1 cellular context compared by ENCODE assay signal in genomic region chr7:135170223-135170997, GRCh38.
TF ChIP-seq lines count a peak whose summit lies in the region.

Gene CYREN (minus strand): TSS chr7:135170707. CDS start chr7:135168922, 1,785 bp downstream.

TF ChIP-seq in HepG2, 621 proteins besides CTCF, POLR2A, EP300 and RAD21 (continued from another document and continues in another):
- TF ChIP-seq MBNL3 (CRISPR knock-in tag; conservative IDR thresholded peaks at IDR 0.05) (no peak), ZNF546 (CRISPR knock-in tag; conservative IDR thresholded peaks at IDR 0.05) (no peak), ELF3 (CRISPR knock-in tag; IDR thresholded peaks at IDR 0.05) (peak; percentile 91), TGIF2 (CRISPR knock-in tag; IDR thresholded peaks at IDR 0.05) (no peak), EHMT2 (IDR thresholded peaks at IDR 0.05; ENCODE audit: borderline replicate concordance, low read depth, low read length) (no peak), RCOR2 (CRISPR knock-in tag; IDR thresholded peaks at IDR 0.05) (peak; percentile 68; the same call in 1 of the 2 replicates), ZBTB25 (CRISPR knock-in tag; IDR thresholded peaks at IDR 0.05) (peak; percentile 98), ZSCAN20 (CRISPR knock-in tag; IDR thresholded peaks at IDR 0.05; ENCODE audit: borderline replicate concordance) (peak; percentile 73; the same call in 1 of the 2 replicates), ZNF878 (CRISPR knock-in tag; IDR thresholded peaks at IDR 0.05) (0 out of 2 replicates have a peak, but pooled peaks have one; percentile 65), GFI1 (CRISPR knock-in tag; IDR thresholded peaks at IDR 0.05; ENCODE audit: borderline replicate concordance) (peak; percentile 60; the same call in 1 of the 2 replicates), SNAPC5 (CRISPR knock-in tag; IDR thresholded peaks at IDR 0.05; ENCODE audit: borderline replicate concordance) (no peak), GRHL1 (CRISPR knock-in tag; conservative IDR thresholded peaks at IDR 0.05) (no peak), ZNF446 (CRISPR knock-in tag; IDR thresholded peaks at IDR 0.05) (peak; percentile 82; the same call in 1 of the 2 replicates), ZNF792 (CRISPR knock-in tag; IDR thresholded peaks at IDR 0.05) (no peak), ZNF776 (CRISPR knock-in tag; IDR thresholded peaks at IDR 0.05) (peak; percentile 66), ZNF256 (CRISPR knock-in tag; conservative IDR thresholded peaks at IDR 0.05) (peak; percentile 80), NR0B2 (CRISPR knock-in tag; IDR thresholded peaks at IDR 0.05) (peak; percentile 38; the same call in 1 of the 2 replicates), PCBP2 (optimal IDR thresholded peaks at IDR 0.05; ENCODE audit: low read depth, low read length, poor library complexity, severe bottlenecking) (no peak), U2AF1 (optimal IDR thresholded peaks at IDR 0.05; ENCODE audit: low read depth, low read length) (no peak), TARDBP (CRISPR knock-in tag; IDR thresholded peaks at IDR 0.05) (no peak; the same call in 1 of the 2 replicates), PITX1 (CRISPR knock-in tag; IDR thresholded peaks at IDR 0.05) (peak; percentile 79), ZNF18 (CRISPR knock-in tag; IDR thresholded peaks at IDR 0.05; ENCODE audit: insufficient replicate concordance) (no peak), MED1 (CRISPR knock-in tag; IDR thresholded peaks at IDR 0.05) (peak; percentile 93), RFX3 (CRISPR knock-in tag; IDR thresholded peaks at IDR 0.05) (no peak), ZKSCAN5 (CRISPR knock-in tag; IDR thresholded peaks at IDR 0.05) (no peak), ETV5 (CRISPR knock-in tag; IDR thresholded peaks at IDR 0.05; ENCODE audit: borderline replicate concordance) (peak; percentile 97), USF2 (IDR thresholded peaks at IDR 0.05; ENCODE audit: low read depth, low read length) (no peak), USF2 (CRISPR knock-in tag; IDR thresholded peaks at IDR 0.05; ENCODE audit: borderline replicate concordance) (no peak; the same call in 1 of the 2 replicates), MED13 (CRISPR knock-in tag; IDR thresholded peaks at IDR 0.05) (peak; percentile 84), ZFP90 (CRISPR knock-in tag; IDR thresholded peaks at IDR 0.05; ENCODE audit: borderline replicate concordance) (peak; percentile 83), ATF3 (CRISPR knock-in tag; IDR thresholded peaks at IDR 0.05) (0 out of 2 replicates have a peak, but pooled peaks have one; percentile 22), ZNF557 (CRISPR knock-in tag; IDR thresholded peaks at IDR 0.05) (peak; percentile 31; the same call in 1 of the 2 replicates), ETV6 (CRISPR knock-in tag; conservative IDR thresholded peaks at IDR 0.05) (no peak), HOXA5 (CRISPR knock-in tag; IDR thresholded peaks at IDR 0.05) (peak; percentile 97), SKI (IDR thresholded peaks at IDR 0.05; ENCODE audit: partially characterized antibody) (peak; percentile 80), BRD4 (CRISPR knock-in tag; IDR thresholded peaks at IDR 0.05) (peak; percentile 81), SOX6 (IDR thresholded peaks at IDR 0.05) (no peak), SOX6 (CRISPR knock-in tag; IDR thresholded peaks at IDR 0.05) (peak; percentile 83), ZNF652 (CRISPR knock-in tag; IDR thresholded peaks at IDR 0.05; ENCODE audit: borderline replicate concordance, low read depth) (no peak; the same call in 1 of the 2 replicates), NFIC (IDR thresholded peaks at IDR 0.05; ENCODE audit: low read length) (no peak), ZNF614 (CRISPR knock-in tag; IDR thresholded peaks at IDR 0.05; ENCODE audit: borderline replicate concordance) (peak; percentile 80; the same call in 1 of the 2 replicates), ZNF720 (CRISPR knock-in tag; IDR thresholded peaks at IDR 0.05) (no peak), SMARCC2 (IDR thresholded peaks at IDR 0.05) (no peak), MYNN (CRISPR knock-in tag; IDR thresholded peaks at IDR 0.05; ENCODE audit: low read depth) (0 out of 2 replicates have a peak, but pooled peaks have one; percentile 44), ZNF530 (CRISPR knock-in tag; IDR thresholded peaks at IDR 0.05; ENCODE audit: low read depth) (no peak), FOXC1 (CRISPR knock-in tag; IDR thresholded peaks at IDR 0.05; ENCODE audit: borderline replicate concordance) (no peak), ZNF562 (CRISPR knock-in tag; IDR thresholded peaks at IDR 0.05; ENCODE audit: borderline replicate concordance) (no peak), ZNF691 (CRISPR knock-in tag; IDR thresholded peaks at IDR 0.05; ENCODE audit: borderline replicate concordance, low read depth) (peak; percentile 89; the same call in 1 of the 2 replicates)
- TF ChIP-seq, protein P1, sequence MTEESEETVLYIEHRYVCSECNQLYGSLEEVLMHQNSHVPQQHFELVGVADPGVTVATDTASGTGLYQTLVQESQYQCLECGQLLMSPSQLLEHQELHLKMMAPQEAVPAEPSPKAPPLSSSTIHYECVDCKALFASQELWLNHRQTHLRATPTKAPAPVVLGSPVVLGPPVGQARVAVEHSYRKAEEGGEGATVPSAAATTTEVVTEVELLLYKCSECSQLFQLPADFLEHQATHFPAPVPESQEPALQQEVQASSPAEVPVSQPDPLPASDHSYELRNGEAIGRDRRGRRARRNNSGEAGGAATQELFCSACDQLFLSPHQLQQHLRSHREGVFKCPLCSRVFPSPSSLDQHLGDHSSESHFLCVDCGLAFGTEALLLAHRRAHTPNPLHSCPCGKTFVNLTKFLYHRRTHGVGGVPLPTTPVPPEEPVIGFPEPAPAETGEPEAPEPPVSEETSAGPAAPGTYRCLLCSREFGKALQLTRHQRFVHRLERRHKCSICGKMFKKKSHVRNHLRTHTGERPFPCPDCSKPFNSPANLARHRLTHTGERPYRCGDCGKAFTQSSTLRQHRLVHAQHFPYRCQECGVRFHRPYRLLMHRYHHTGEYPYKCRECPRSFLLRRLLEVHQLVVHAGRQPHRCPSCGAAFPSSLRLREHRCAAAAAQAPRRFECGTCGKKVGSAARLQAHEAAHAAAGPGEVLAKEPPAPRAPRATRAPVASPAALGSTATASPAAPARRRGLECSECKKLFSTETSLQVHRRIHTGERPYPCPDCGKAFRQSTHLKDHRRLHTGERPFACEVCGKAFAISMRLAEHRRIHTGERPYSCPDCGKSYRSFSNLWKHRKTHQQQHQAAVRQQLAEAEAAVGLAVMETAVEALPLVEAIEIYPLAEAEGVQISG (CRISPR knock-in tag; IDR thresholded peaks at IDR 0.05): peak; percentile 89
- TF ChIP-seq, protein P2, sequence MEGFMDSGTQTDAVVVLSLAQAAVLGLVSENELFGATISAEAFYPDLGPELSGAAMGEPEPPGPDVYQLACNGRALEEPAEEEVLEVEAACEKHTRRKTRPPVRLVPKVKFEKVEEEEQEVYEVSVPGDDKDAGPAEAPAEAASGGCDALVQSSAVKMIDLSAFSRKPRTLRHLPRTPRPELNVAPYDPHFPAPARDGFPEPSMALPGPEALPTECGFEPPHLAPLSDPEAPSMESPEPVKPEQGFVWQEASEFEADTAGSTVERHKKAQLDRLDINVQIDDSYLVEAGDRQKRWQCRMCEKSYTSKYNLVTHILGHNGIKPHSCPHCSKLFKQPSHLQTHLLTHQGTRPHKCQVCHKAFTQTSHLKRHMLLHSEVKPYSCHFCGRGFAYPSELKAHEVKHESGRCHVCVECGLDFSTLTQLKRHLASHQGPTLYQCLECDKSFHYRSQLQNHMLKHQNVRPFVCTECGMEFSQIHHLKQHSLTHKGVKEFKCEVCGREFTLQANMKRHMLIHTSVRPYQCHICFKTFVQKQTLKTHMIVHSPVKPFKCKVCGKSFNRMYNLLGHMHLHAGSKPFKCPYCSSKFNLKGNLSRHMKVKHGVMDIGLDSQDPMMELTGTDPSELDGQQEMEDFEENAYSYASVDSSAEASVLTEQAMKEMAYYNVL (CRISPR knock-in tag; IDR thresholded peaks at IDR 0.05; ENCODE audit: borderline replicate concordance): no peak
- TF ChIP-seq, protein P3, sequence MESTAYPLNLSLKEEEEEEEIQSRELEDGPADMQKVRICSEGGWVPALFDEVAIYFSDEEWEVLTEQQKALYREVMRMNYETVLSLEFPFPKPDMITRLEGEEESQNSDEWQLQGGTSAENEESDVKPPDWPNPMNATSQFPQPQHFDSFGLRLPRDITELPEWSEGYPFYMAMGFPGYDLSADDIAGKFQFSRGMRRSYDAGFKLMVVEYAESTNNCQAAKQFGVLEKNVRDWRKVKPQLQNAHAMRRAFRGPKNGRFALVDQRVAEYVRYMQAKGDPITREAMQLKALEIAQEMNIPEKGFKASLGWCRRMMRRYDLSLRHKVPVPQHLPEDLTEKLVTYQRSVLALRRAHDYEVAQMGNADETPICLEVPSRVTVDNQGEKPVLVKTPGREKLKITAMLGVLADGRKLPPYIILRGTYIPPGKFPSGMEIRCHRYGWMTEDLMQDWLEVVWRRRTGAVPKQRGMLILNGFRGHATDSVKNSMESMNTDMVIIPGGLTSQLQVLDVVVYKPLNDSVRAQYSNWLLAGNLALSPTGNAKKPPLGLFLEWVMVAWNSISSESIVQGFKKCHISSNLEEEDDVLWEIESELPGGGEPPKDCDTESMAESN (CRISPR knock-in tag; conservative IDR thresholded peaks at IDR 0.05): peak; percentile 92
- TF ChIP-seq, protein P4, sequence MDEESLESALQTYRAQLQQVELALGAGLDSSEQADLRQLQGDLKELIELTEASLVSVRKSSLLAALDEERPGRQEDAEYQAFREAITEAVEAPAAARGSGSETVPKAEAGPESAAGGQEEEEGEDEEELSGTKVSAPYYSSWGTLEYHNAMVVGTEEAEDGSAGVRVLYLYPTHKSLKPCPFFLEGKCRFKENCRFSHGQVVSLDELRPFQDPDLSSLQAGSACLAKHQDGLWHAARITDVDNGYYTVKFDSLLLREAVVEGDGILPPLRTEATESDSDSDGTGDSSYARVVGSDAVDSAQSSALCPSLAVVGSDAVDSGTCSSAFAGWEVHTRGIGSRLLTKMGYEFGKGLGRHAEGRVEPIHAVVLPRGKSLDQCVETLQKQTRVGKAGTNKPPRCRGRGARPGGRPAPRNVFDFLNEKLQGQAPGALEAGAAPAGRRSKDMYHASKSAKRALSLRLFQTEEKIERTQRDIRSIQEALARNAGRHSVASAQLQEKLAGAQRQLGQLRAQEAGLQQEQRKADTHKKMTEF (CRISPR knock-in tag; IDR thresholded peaks at IDR 0.05): peak; percentile 97
